15 cellular contexts compared by ENCODE assay signal in genomic region chr14:50343424-50343823, GRCh38. TPM values are rescaled to one million over a fixed set of nuclear protein-coding genes. Genes with fewer than 3 reads are reported as not detected.
DNase-seq lines count a peak whose midpoint lies in the region; ATAC-seq, FAIRE-seq and TF ChIP-seq lines count a peak whose summit lies in the region.
"Had no signal": no experiment of that assay in that cellular context is flagged by ENCODE, and none has a peak within 500 bp of the region (broad histone marks: within the 10 kb centered on the region; RNA-seq: fewer than 3 reads in every experiment).

No MANE protein-coding gene starts in this region.

- peak overlapping the region; percentile 18 to 32 for H3K27ac ChIP-seq in breast epithelium
- peak overlapping the region; percentile 64 to 96 for H3K27ac ChIP-seq in uterus
- H3K27ac ChIP-seq: ascending aorta, HL-60 had no signal

- H3K4me1 Mint-ChIP-seq in MCF 10A (ENCODE audit: insufficient read depth, unreplicated experiment) (peaks cover 22% of the 10 kb centered on the region), nephron (peaks cover 53% of the 10 kb centered on the region)
- H3K4me1 Mint-ChIP-seq in activated T-helper 17 cell treated with anti-CD3 and anti-CD28 coated beads, Interleukin-2, amount 50 U/mL, for 72 hours, result peaks cover 19% of the 10 kb centered on the region

- no peaks in the 10 kb centered on the region for H3K27me3 ChIP-seq in breast epithelium
- no peaks in the 10 kb centered on the region for H3K27me3 ChIP-seq in uterus
- H3K27me3 ChIP-seq: ascending aorta, right lobe of liver had no signal

- H3K9me3 Mint-ChIP-seq in MCF 10A (ENCODE audit: unreplicated experiment) (no peaks in the 10 kb centered on the region), nephron (no peaks in the 10 kb centered on the region)
- H3K9me3 Mint-ChIP-seq in activated T-helper 17 cell treated with anti-CD3 and anti-CD28 coated beads, Interleukin-2, amount 50 U/mL, for 72 hours, result no peaks in the 10 kb centered on the region
- H3K9me3 Mint-ChIP-seq: CD8-positive, alpha-beta memory T cell; memory B cell had no signal

- POLR2A ChIA-PET in MCF 10A (lab: Yijun Ruan, JAX), result interaction anchor here (0.7 to 2.4 kb wide), 4 partner anchors 10 to 54 kb away, joined by 3 to 7 read pairs (median 5); partner anchors contain the start of gene CDKL1

- no peak for ATAC-seq in activated T-helper 17 cell treated with anti-CD3 and anti-CD28 coated beads, Interleukin-2, amount 50 U/mL, for 72 hours (replicated peaks)
- ATAC-seq in HG03521 (IDR thresholded peaks at IDR 0.05; ENCODE audit: unreplicated experiment), result no peak
- ATAC-seq in GM19328 (IDR thresholded peaks at IDR 0.05; ENCODE audit: unreplicated experiment), result no peak

- CTCF ChIA-PET in MCF 10A (lab: Yijun Ruan, JAX), result interaction anchor here (0.5 to 0.9 kb wide), 4 partner anchors 8 to 78 kb away, joined by 3 to 4 read pairs (median 3); no protein-coding TSS in a partner anchor

- no peaks in the 10 kb centered on the region for H3K4me1 ChIP-seq in breast epithelium
- peaks cover 12 to 26% of the 10 kb centered on the region in 2 donors for H3K4me1 ChIP-seq in uterus
- H3K4me1 ChIP-seq: ascending aorta had no signal

- H3K36me3 ChIP-seq in breast epithelium, result no peaks in the 10 kb centered on the region
- H3K36me3 ChIP-seq in uterus, result no peaks in the 10 kb centered on the region
- H3K36me3 ChIP-seq: ascending aorta, right lobe of liver had no signal

- TF ChIP-seq POLR2A in breast epithelium (IDR thresholded peaks at IDR 0.05), result no peak
- no peak for TF ChIP-seq POLR2A in uterus (IDR thresholded peaks at IDR 0.05)

- H3K36me3 Mint-ChIP-seq in MCF 10A (ENCODE audit: insufficient read depth, unreplicated experiment), result no peaks in the 10 kb centered on the region
- H3K36me3 Mint-ChIP-seq in activated T-helper 17 cell treated with anti-CD3 and anti-CD28 coated beads, Interleukin-2, amount 50 U/mL, for 72 hours (ENCODE audit: low read depth), result peaks cover 11% of the 10 kb centered on the region
- H3K36me3 Mint-ChIP-seq in nephron (ENCODE audit: low read depth), result no peaks in the 10 kb centered on the region
- H3K36me3 Mint-ChIP-seq: memory B cell, type B pancreatic cell had no signal

- H3K4me3 ChIP-seq in breast epithelium (no peak overlapping the region), uterus (no peak overlapping the region)
- H3K4me3 ChIP-seq: A549, right lobe of liver had no signal

- intact Hi-C loops in breast epithelium (cut with DNase I; ENCODE audit: low total_unique reads) (no loop called here), MCF 10A (cut with micrococcal nuclease) (no loop called here), uterus (cut with DNase I; ENCODE audit: low total_unique reads) (loop anchor here (10.0 kb wide), 1 partner anchor 51 kb away; the partner anchor contains the start of gene CDKL1)

- FAIRE-seq in GM19239 (lab: Jason Lieb, UNC), result no peak
- FAIRE-seq: A549 had no signal

- H3K4me3 Mint-ChIP-seq in MCF 10A (ENCODE audit: unreplicated experiment) (no peak overlapping the region), nephron (peak overlapping the region in 1 of 3 experiments; percentile 43)
- peak overlapping the region; percentile 28 for H3K4me3 Mint-ChIP-seq in activated T-helper 17 cell treated with anti-CD3 and anti-CD28 coated beads, Interleukin-2, amount 50 U/mL, for 72 hours
- H3K4me3 Mint-ChIP-seq: CD8-positive, alpha-beta memory T cell; memory B cell; type B pancreatic cell had no signal

- H3K27me3 Mint-ChIP-seq in MCF 10A (ENCODE audit: insufficient read depth, unreplicated experiment), result no peaks in the 10 kb centered on the region
- no peaks in the 10 kb centered on the region for H3K27me3 Mint-ChIP-seq in activated T-helper 17 cell treated with anti-CD3 and anti-CD28 coated beads, Interleukin-2, amount 50 U/mL, for 72 hours
- H3K27me3 Mint-ChIP-seq in nephron (ENCODE audit: low read depth), result no peaks in the 10 kb centered on the region
- H3K27me3 Mint-ChIP-seq: memory B cell, type B pancreatic cell had no signal

- BruUV-seq in MCF 10A (replicated peaks; lab: Mats Ljungman, UMichigan), result no TSS peak

- H3K9me3 ChIP-seq in breast epithelium (no peaks in the 10 kb centered on the region), uterus (no peaks in the 10 kb centered on the region)
- H3K9me3 ChIP-seq: A549, ascending aorta, right lobe of liver had no signal

- TF ChIP-seq CTCF in breast epithelium (IDR thresholded peaks at IDR 0.05) (no peak), MCF 10A (IDR thresholded peaks at IDR 0.05; ENCODE audit: unreplicated experiment) (no peak), nephron (IDR thresholded peaks at IDR 0.05; ENCODE audit: unreplicated experiment in 3 of 3) (no peak), uterus (IDR thresholded peaks at IDR 0.05) (no peak)

- H3K27ac Mint-ChIP-seq in MCF 10A (ENCODE audit: low read depth, unreplicated experiment), result no peak overlapping the region
- peak overlapping the region; percentile 61 for H3K27ac Mint-ChIP-seq in activated T-helper 17 cell treated with anti-CD3 and anti-CD28 coated beads, Interleukin-2, amount 50 U/mL, for 72 hours
- peak overlapping the region in 2 of 3 experiments; percentile 46 to 87 for H3K27ac Mint-ChIP-seq in nephron
- H3K27ac Mint-ChIP-seq: memory B cell had no signal

- DNase-seq in breast epithelium (ENCODE audit: low spot score in 2 of 2) (no peak), MCF 10A (ENCODE audit: unreplicated experiment) (no peak), uterus (no peak), GM19239 (ENCODE audit: insufficient read length, low spot score) (no peak)

RNA-seq across cellular contexts. Expression of gene DMAC2L, which starts 31.3 kb away (rescaled TPM):
- 10 to 100 TPM; 19.7 to 30.7 (median 20.3) TPM for total RNA-seq in breast epithelium
- total RNA-seq in MCF 10A (2022), result 16.3 and 17.6 TPM in 2 replicates
- total RNA-seq in activated T-helper 17 cell treated with anti-CD3 and anti-CD28 coated beads, Interleukin-2, amount 50 U/mL, for 72 hours, result 10 to 100 TPM; 11.8 to 13.2 TPM
- 10 to 100 TPM; 13.1 to 48.4 (median 20.4) TPM for total RNA-seq in uterus

RNA-seq across cellular contexts. Expression of gene L2HGDH, which starts 31.4 kb away (rescaled TPM):
- total RNA-seq in breast epithelium (1 to 10 TPM; 3.8 to 6.9 (median 6.3) TPM), MCF 10A (2022) (7.9 TPM in 2 replicates), uterus (1 to 10 TPM in 3 of 4 donors, under 1 TPM in 1; 0.29 to 7.9 (median 2.5) TPM)
- 10 to 100 TPM; 13.0 to 14.1 TPM for total RNA-seq in activated T-helper 17 cell treated with anti-CD3 and anti-CD28 coated beads, Interleukin-2, amount 50 U/mL, for 72 hours

RNA-seq across cellular contexts. Expression of gene CDKL1, which starts 53.3 kb away (rescaled TPM):
- 10 to 100 TPM in 2 of 3 donors, 1 to 10 TPM in 1; 9.2 to 23.4 (median 10.5) TPM for total RNA-seq in breast epithelium
- 14.3 and 26.3 TPM in 2 replicates for total RNA-seq in MCF 10A (2022)
- 10 to 100 TPM in 1 of 2 donors, 1 to 10 TPM in 1; 3.6 to 10.2 TPM for total RNA-seq in activated T-helper 17 cell treated with anti-CD3 and anti-CD28 coated beads, Interleukin-2, amount 50 U/mL, for 72 hours
- 10 to 100 TPM in 3 of 4 donors, 1 to 10 TPM in 1; 6.8 to 38.1 (median 20.1) TPM for total RNA-seq in uterus
